ENCODE assay signal across 1 cellular context in the genomic region with DNA sequence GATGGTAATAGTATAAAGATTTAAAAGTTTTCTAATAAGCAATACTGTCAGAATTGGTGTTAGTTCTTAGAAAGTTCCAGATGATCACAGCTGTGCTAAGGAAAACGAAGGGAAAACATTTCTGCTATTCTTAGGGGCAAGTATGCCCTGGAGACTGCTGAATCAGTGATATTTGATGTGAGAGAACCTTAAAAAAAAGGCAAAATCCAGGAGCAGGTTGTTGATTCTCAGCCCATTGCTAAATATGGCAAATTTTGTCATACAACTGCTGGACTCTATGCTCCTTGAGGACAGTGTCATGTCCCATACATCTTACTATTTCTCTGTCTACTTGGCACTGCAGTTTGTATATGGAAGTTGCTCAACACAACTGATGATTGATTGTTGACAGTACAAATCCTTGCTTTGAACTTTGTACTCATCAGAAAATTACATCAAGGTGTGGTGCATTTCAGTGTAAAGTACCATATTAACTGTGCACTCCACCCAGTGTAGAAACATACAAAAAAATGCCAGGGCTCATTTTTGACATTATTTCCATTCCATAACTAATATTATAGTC.
TF ChIP-seq lines count a peak whose summit lies in the region.

No MANE protein-coding gene starts in this region.

TF ChIP-seq in HepG2, 621 proteins besides CTCF, POLR2A, EP300 and RAD21 (continued from another document):
- TF ChIP-seq, protein P1, sequence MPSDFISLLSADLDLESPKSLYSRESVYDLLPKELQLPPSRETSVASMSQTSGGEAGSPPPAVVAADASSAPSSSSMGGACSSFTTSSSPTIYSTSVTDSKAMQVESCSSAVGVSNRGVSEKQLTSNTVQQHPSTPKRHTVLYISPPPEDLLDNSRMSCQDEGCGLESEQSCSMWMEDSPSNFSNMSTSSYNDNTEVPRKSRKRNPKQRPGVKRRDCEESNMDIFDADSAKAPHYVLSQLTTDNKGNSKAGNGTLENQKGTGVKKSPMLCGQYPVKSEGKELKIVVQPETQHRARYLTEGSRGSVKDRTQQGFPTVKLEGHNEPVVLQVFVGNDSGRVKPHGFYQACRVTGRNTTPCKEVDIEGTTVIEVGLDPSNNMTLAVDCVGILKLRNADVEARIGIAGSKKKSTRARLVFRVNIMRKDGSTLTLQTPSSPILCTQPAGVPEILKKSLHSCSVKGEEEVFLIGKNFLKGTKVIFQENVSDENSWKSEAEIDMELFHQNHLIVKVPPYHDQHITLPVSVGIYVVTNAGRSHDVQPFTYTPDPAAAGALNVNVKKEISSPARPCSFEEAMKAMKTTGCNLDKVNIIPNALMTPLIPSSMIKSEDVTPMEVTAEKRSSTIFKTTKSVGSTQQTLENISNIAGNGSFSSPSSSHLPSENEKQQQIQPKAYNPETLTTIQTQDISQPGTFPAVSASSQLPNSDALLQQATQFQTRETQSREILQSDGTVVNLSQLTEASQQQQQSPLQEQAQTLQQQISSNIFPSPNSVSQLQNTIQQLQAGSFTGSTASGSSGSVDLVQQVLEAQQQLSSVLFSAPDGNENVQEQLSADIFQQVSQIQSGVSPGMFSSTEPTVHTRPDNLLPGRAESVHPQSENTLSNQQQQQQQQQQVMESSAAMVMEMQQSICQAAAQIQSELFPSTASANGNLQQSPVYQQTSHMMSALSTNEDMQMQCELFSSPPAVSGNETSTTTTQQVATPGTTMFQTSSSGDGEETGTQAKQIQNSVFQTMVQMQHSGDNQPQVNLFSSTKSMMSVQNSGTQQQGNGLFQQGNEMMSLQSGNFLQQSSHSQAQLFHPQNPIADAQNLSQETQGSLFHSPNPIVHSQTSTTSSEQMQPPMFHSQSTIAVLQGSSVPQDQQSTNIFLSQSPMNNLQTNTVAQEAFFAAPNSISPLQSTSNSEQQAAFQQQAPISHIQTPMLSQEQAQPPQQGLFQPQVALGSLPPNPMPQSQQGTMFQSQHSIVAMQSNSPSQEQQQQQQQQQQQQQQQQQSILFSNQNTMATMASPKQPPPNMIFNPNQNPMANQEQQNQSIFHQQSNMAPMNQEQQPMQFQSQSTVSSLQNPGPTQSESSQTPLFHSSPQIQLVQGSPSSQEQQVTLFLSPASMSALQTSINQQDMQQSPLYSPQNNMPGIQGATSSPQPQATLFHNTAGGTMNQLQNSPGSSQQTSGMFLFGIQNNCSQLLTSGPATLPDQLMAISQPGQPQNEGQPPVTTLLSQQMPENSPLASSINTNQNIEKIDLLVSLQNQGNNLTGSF (CRISPR knock-in tag; IDR thresholded peaks at IDR 0.05), result no peak
- no peak for TF ChIP-seq HMGA1 (CRISPR knock-in tag; conservative IDR thresholded peaks at IDR 0.05)
- no peak for TF ChIP-seq YEATS2 (CRISPR knock-in tag; IDR thresholded peaks at IDR 0.05; ENCODE audit: borderline replicate concordance)
- peak; percentile 70; the same call in 1 of the 2 replicates for TF ChIP-seq HOXA5 (CRISPR knock-in tag; IDR thresholded peaks at IDR 0.05)
- TF ChIP-seq JARID2 (CRISPR knock-in tag; IDR thresholded peaks at IDR 0.05; ENCODE audit: insufficient replicate concordance), result no peak
- no peak for TF ChIP-seq POLR2G (IDR thresholded peaks at IDR 0.05; ENCODE audit: low read depth, low read length)
- no peak for TF ChIP-seq EED (CRISPR knock-in tag; IDR thresholded peaks at IDR 0.05)
- TF ChIP-seq, protein P2, sequence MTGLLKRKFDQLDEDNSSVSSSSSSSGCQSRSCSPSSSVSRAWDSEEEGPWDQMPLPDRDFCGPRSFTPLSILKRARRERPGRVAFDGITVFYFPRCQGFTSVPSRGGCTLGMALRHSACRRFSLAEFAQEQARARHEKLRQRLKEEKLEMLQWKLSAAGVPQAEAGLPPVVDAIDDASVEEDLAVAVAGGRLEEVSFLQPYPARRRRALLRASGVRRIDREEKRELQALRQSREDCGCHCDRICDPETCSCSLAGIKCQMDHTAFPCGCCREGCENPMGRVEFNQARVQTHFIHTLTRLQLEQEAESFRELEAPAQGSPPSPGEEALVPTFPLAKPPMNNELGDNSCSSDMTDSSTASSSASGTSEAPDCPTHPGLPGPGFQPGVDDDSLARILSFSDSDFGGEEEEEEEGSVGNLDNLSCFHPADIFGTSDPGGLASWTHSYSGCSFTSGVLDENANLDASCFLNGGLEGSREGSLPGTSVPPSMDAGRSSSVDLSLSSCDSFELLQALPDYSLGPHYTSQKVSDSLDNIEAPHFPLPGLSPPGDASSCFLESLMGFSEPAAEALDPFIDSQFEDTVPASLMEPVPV (CRISPR knock-in tag; IDR thresholded peaks at IDR 0.05), result no peak
- no peak for TF ChIP-seq ZNF703 (CRISPR knock-in tag; IDR thresholded peaks at IDR 0.05; ENCODE audit: borderline replicate concordance)
- TF ChIP-seq GATAD2A (CRISPR knock-in tag; IDR thresholded peaks at IDR 0.05), result 0 out of 2 replicates have a peak, but pooled peaks have one; percentile 19
- TF ChIP-seq ZC3H4 (CRISPR knock-in tag; IDR thresholded peaks at IDR 0.05; ENCODE audit: borderline replicate concordance), result no peak
- no peak for TF ChIP-seq SKI (IDR thresholded peaks at IDR 0.05; ENCODE audit: partially characterized antibody)
- TF ChIP-seq, protein P3, sequence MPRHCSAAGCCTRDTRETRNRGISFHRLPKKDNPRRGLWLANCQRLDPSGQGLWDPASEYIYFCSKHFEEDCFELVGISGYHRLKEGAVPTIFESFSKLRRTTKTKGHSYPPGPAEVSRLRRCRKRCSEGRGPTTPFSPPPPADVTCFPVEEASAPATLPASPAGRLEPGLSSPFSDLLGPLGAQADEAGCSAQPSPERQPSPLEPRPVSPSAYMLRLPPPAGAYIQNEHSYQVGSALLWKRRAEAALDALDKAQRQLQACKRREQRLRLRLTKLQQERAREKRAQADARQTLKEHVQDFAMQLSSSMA (CRISPR knock-in tag; IDR thresholded peaks at IDR 0.05), result no peak
- no peak for TF ChIP-seq MYC (CRISPR knock-in tag; IDR thresholded peaks at IDR 0.05; ENCODE audit: borderline replicate concordance)
- TF ChIP-seq, protein P4, sequence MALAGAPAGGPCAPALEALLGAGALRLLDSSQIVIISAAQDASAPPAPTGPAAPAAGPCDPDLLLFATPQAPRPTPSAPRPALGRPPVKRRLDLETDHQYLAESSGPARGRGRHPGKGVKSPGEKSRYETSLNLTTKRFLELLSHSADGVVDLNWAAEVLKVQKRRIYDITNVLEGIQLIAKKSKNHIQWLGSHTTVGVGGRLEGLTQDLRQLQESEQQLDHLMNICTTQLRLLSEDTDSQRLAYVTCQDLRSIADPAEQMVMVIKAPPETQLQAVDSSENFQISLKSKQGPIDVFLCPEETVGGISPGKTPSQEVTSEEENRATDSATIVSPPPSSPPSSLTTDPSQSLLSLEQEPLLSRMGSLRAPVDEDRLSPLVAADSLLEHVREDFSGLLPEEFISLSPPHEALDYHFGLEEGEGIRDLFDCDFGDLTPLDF (CRISPR knock-in tag; IDR thresholded peaks at IDR 0.05), result no peak
- TF ChIP-seq AKAP8 (CRISPR knock-in tag; IDR thresholded peaks at IDR 0.05), result no peak
- TF ChIP-seq NFE2 (CRISPR knock-in tag; IDR thresholded peaks at IDR 0.05), result no peak
- TF ChIP-seq IKZF1 (IDR thresholded peaks at IDR 0.05), result no peak
- TF ChIP-seq ZNF543 (CRISPR knock-in tag; IDR thresholded peaks at IDR 0.05), result no peak
- TF ChIP-seq FOXP1 (IDR thresholded peaks at IDR 0.05), result no peak
- peak; percentile 36; the same call in 1 of the 2 replicates for TF ChIP-seq FOXP1 (CRISPR knock-in tag; IDR thresholded peaks at IDR 0.05)
- no peak for TF ChIP-seq CENPX (CRISPR knock-in tag; IDR thresholded peaks at IDR 0.05)
- TF ChIP-seq KLF9 (CRISPR knock-in tag; IDR thresholded peaks at IDR 0.05; ENCODE audit: low read depth), result no peak
- no peak for TF ChIP-seq TAF1 (CRISPR knock-in tag; IDR thresholded peaks at IDR 0.05)
- TF ChIP-seq ZEB1 (IDR thresholded peaks at IDR 0.05; ENCODE audit: insufficient replicate concordance, low read depth), result no peak
- no peak for TF ChIP-seq HES4 (CRISPR knock-in tag; IDR thresholded peaks at IDR 0.05; ENCODE audit: borderline replicate concordance)
- TF ChIP-seq ZFP82 (CRISPR knock-in tag; IDR thresholded peaks at IDR 0.05; ENCODE audit: borderline replicate concordance), result no peak
- no peak for TF ChIP-seq ZNF530 (CRISPR knock-in tag; IDR thresholded peaks at IDR 0.05; ENCODE audit: low read depth)
- no peak for TF ChIP-seq RBFOX2 (IDR thresholded peaks at IDR 0.05; ENCODE audit: low read depth, low read length)
